ENCODE assay signal across 16 cellular contexts in genomic region chr20:4702562-4703280, GRCh38. TPM values are rescaled to one million over a fixed set of nuclear protein-coding genes. Genes with fewer than 3 reads are reported as not detected.
DNase-seq lines count a peak whose midpoint lies in the region; ATAC-seq and TF ChIP-seq lines count a peak whose summit lies in the region.
"Had no signal": no experiment of that assay in that cellular context is flagged by ENCODE, and none has a peak within 500 bp of the region (broad histone marks: within the 10 kb centered on the region; RNA-seq: fewer than 3 reads in every experiment).

No MANE protein-coding gene starts in this region.

- ATAC-seq in RWPE2 (ENCODE audit: low read depth): peak; percentile 30
- ATAC-seq: lower lobe of right lung; natural killer cell treated with Interleukin-12 subunit alpha and Interleukin-12 subunit beta and Interleukin-15 and Interleukin-18, amount 100 ng/mL, for 72 hours had no signal

- TF ChIP-seq CTCF in MCF 10A (IDR thresholded peaks at IDR 0.05; ENCODE audit: unreplicated experiment): no peak
- TF ChIP-seq CTCF in breast epithelium (IDR thresholded peaks at IDR 0.05): no peak
- no peak for TF ChIP-seq CTCF in RWPE2 (IDR thresholded peaks at IDR 0.05; ENCODE audit: poor library complexity, severe bottlenecking)
- no peak for TF ChIP-seq CTCF in endodermal cell (conservative IDR thresholded peaks at IDR 0.05)
- TF ChIP-seq CTCF in thyroid gland (IDR thresholded peaks at IDR 0.05): no peak

- H3K36me3 ChIP-seq in breast epithelium (peaks cover 5% of the 10 kb centered on the region), RWPE2 (ENCODE audit: low read depth) (peaks cover 40% of the 10 kb centered on the region), endodermal cell (ENCODE audit: control insufficient read depth, insufficient read depth, low read length) (no peaks in the 10 kb centered on the region), thyroid gland (peaks cover 5 to 16% of the 10 kb centered on the region in 2 donors)

- H3K27me3 Mint-ChIP-seq in MCF 10A (ENCODE audit: insufficient read depth, unreplicated experiment) (no peaks in the 10 kb centered on the region), endodermal cell (ENCODE audit: insufficient read depth) (no peaks in the 10 kb centered on the region)
- H3K27me3 Mint-ChIP-seq: natural killer cell treated with Interleukin-12 subunit alpha and Interleukin-12 subunit beta and Interleukin-15 and Interleukin-18, amount 100 ng/mL, for 72 hours had no signal

- no peak overlapping the region for H3K9ac ChIP-seq in endodermal cell (ENCODE audit: extremely low read depth, low read length, poor library complexity, severe bottlenecking)

- H3K27me3 ChIP-seq in breast epithelium (no peaks in the 10 kb centered on the region), RWPE2 (ENCODE audit: insufficient read depth, poor library complexity, severe bottlenecking) (no peaks in the 10 kb centered on the region), endodermal cell (ENCODE audit: control insufficient read depth, insufficient read depth, low read length, poor library complexity, severe bottlenecking) (no peaks in the 10 kb centered on the region), thyroid gland (no peaks in the 10 kb centered on the region)
- H3K27me3 ChIP-seq: stomach had no signal

- BruUV-seq in MCF 10A (replicated peaks; lab: Mats Ljungman, UMichigan): no TSS peak

- peaks cover 16% of the 10 kb centered on the region for H3K4me1 Mint-ChIP-seq in MCF 10A (ENCODE audit: insufficient read depth, unreplicated experiment)
- H3K4me1 Mint-ChIP-seq in endodermal cell: peaks cover 12% of the 10 kb centered on the region

- H3K9me3 ChIP-seq in breast epithelium (no peaks in the 10 kb centered on the region), RWPE2 (ENCODE audit: severe bottlenecking) (no peaks in the 10 kb centered on the region), endodermal cell (ENCODE audit: control insufficient read depth, low read length) (no peaks in the 10 kb centered on the region), thyroid gland (no peaks in the 10 kb centered on the region)
- H3K9me3 ChIP-seq: lower lobe of right lung, psoas muscle, stomach had no signal

- H3K27ac ChIP-seq in breast epithelium (no peak overlapping the region), RWPE2 (ENCODE audit: poor library complexity, severe bottlenecking) (peak overlapping the region; percentile 24), endodermal cell (ENCODE audit: low read depth, low read length) (no peak overlapping the region), thyroid gland (peak overlapping the region in 1 of 3 donors; percentile 84)
- H3K27ac ChIP-seq: lower lobe of right lung, psoas muscle, stomach had no signal

- no peak overlapping the region for H3K4me3 Mint-ChIP-seq in MCF 10A (ENCODE audit: unreplicated experiment)
- H3K4me3 Mint-ChIP-seq in endodermal cell: no peak overlapping the region
- H3K4me3 Mint-ChIP-seq: natural killer cell treated with Interleukin-12 subunit alpha and Interleukin-12 subunit beta and Interleukin-15 and Interleukin-18, amount 100 ng/mL, for 72 hours had no signal

- DNase-seq in MCF 10A (ENCODE audit: unreplicated experiment) (peak; percentile 34), breast epithelium (ENCODE audit: low spot score in 2 of 2) (no peak), RWPE2 (ENCODE audit: low spot score) (no peak), endodermal cell (peak; percentile 47), thyroid gland (peak; percentile 73 to 77), UCSD-AML1 (lab: John Stamatoyannopoulos, UW; ENCODE audit: unreplicated experiment) (no peak), HuH-7.5 (ENCODE audit: low spot score) (no peak), iPS-NIHi7 (ENCODE audit: extremely low spot score) (no peak)
- DNase-seq: activated CD8-positive, alpha-beta memory T cell treated with anti-CD3 and anti-CD28 coated beads, Interleukin-2, amount 50 U/mL, for 48 hours; cerebellar nuclear complex; lower lobe of right lung; NCI-H1694 treated with DMSO at 0.1 percent for 48 hours; psoas muscle; stomach had no signal

- H3K4me3 ChIP-seq in breast epithelium (no peak overlapping the region), RWPE2 (ENCODE audit: severe bottlenecking) (no peak overlapping the region), endodermal cell (ENCODE audit: low read length) (no peak overlapping the region), thyroid gland (replicated peaks in 1 of 3) (no peak overlapping the region)
- H3K4me3 ChIP-seq: lower lobe of right lung, psoas muscle, stomach had no signal

- TF ChIP-seq POLR2A in breast epithelium (IDR thresholded peaks at IDR 0.05): no peak
- TF ChIP-seq POLR2A in thyroid gland (IDR thresholded peaks at IDR 0.05): no peak

- H3K9me3 Mint-ChIP-seq in MCF 10A (ENCODE audit: unreplicated experiment): no peaks in the 10 kb centered on the region
- H3K9me3 Mint-ChIP-seq in endodermal cell: no peaks in the 10 kb centered on the region
- H3K9me3 Mint-ChIP-seq: natural killer cell treated with Interleukin-12 subunit alpha and Interleukin-12 subunit beta and Interleukin-15 and Interleukin-18, amount 100 ng/mL, for 72 hours had no signal

- POLR2A ChIA-PET in MCF 10A (lab: Yijun Ruan, JAX): interaction anchor here (0.9 kb wide), 2 partner anchors 15 to 89 kb away, joined by 3 to 4 read pairs; no protein-coding TSS in a partner anchor

- H3K4me1 ChIP-seq in breast epithelium (no peaks in the 10 kb centered on the region), RWPE2 (ENCODE audit: insufficient read depth, poor library complexity, severe bottlenecking) (peaks cover 9% of the 10 kb centered on the region), endodermal cell (ENCODE audit: control insufficient read depth, insufficient read depth, low read length) (peaks cover 2% of the 10 kb centered on the region), thyroid gland (peaks cover 11 to 29% of the 10 kb centered on the region in 2 donors)
- H3K4me1 ChIP-seq: lower lobe of right lung had no signal

- intact Hi-C loops in MCF 10A (cut with micrococcal nuclease): no loop called here
- intact Hi-C loops in breast epithelium (cut with DNase I; ENCODE audit: low total_unique reads): no loop called here
- intact Hi-C loops in thyroid gland (cut with DNase I): no loop called here

- CTCF ChIA-PET in MCF 10A (lab: Yijun Ruan, JAX): interaction anchor here (1.5 kb wide), 1 partner anchor 89 kb away, joined by 4 read pairs; no protein-coding TSS in a partner anchor

- H3K36me3 Mint-ChIP-seq in MCF 10A (ENCODE audit: insufficient read depth, unreplicated experiment): peaks cover 26% of the 10 kb centered on the region
- H3K36me3 Mint-ChIP-seq in endodermal cell (ENCODE audit: low read depth): peaks cover 6% of the 10 kb centered on the region

- 85 to 90% methylated on average over 4 to 7 of the region's 7 CpGs for WGBS in endodermal cell (ENCODE audit: insufficient coverage in 1 of 2, insufficient read length in 1 of 2), 2 experiments
- WGBS in thyroid gland, 2 donors: 45 to 49% methylated on average over 7 of the region's 7 CpGs

- H3K27ac Mint-ChIP-seq in MCF 10A (ENCODE audit: low read depth, unreplicated experiment) (no peak overlapping the region), endodermal cell (peak overlapping the region; percentile 16)
- H3K27ac Mint-ChIP-seq: natural killer cell treated with Interleukin-12 subunit alpha and Interleukin-12 subunit beta and Interleukin-15 and Interleukin-18, amount 100 ng/mL, for 72 hours had no signal

RNA-seq across cellular contexts. Expression of gene PRNP, which starts 16.5 kb away (rescaled TPM):
- 281 and 317 TPM in 2 replicates for total RNA-seq in MCF 10A (2022)
- total RNA-seq in breast epithelium: 100 to 1,000 TPM in 2 of 3 donors, 10 to 100 TPM in 1; 88.2 to 145 (median 124) TPM
- 10 to 100 TPM in 1 of 2 donors, 1 to 10 TPM in 1; 9.3 to 14.9 TPM for total RNA-seq in endodermal cell
- 12.3 TPM for polyA plus RNA-seq in endodermal cell (2013, experiment 1 of 2)
- 11.2 TPM for polyA plus RNA-seq in endodermal cell (2013, experiment 2 of 2)
- 100 to 1,000 TPM; 108 to 136 (median 121) TPM for total RNA-seq in thyroid gland

RNA-seq across cellular contexts. Expression of gene PRND, which starts 19.0 kb away (rescaled TPM):
- total RNA-seq in MCF 10A (2022) (not detected in 2 replicates), breast epithelium (not detected), endodermal cell (under 1 TPM; 0.24 to 0.88 TPM), thyroid gland (1 to 10 TPM in 1 of 4 donors, under 1 TPM in 1, not detected in 2; 0.89 to 2.0 TPM)
- polyA plus RNA-seq in endodermal cell (2013, experiment 1 of 2): 0.32 TPM
- polyA plus RNA-seq in endodermal cell (2013, experiment 2 of 2): 0.21 TPM
- total RNA-seq: lower lobe of right lung; natural killer cell treated with Interleukin-12 subunit alpha and Interleukin-12 subunit beta and Interleukin-15 and Interleukin-18, amount 100 ng/mL, for 72 hours; NCI-H460; psoas muscle had no signal
- polyA plus RNA-seq: psoas muscle had no signal

Comparison
In these comparisons a context has a peak if more than half of its experiments do, and no peak if none do; other contexts are left out.
1. DNase-seq: peak in MCF 10A (single experiment), endodermal cell (single experiment) and thyroid gland (2 of 2); none in breast epithelium (0 of 2), RWPE2 (single experiment), UCSD-AML1 (single experiment), HuH-7.5 (single experiment) and iPS-NIHi7 (single experiment).
2. RNA of gene PRNP, which starts 16.5 kb away (total RNA-seq): 281 to 317 TPM in MCF 10A, 108 to 136 TPM in thyroid gland and 88.2 to 145 TPM in breast epithelium; 9.3 to 14.9 TPM in endodermal cell; every median in the first group is over 4 times any median in the second.